Comparison of ENCODE assay signal across 10 cellular contexts in genomic region chrX:145213504-145213903, GRCh38. TPM values are rescaled to one million over a fixed set of nuclear protein-coding genes. Genes with fewer than 3 reads are reported as not detected.
DNase-seq lines count a peak whose midpoint lies in the region; ATAC-seq and FAIRE-seq lines count a peak whose summit lies in the region.
"Had no signal": no experiment of that assay in that cellular context is flagged by ENCODE, and none has a peak within 500 bp of the region (broad histone marks: within the 10 kb centered on the region; RNA-seq: fewer than 3 reads in every experiment).

No MANE protein-coding gene starts in this region.

- peak; percentile 2 for DNase-seq in Daoy (ENCODE audit: low read depth)
- DNase-seq in M059J (ENCODE audit: low read depth) = peak; percentile 1
- no peak for DNase-seq in D341Med (ENCODE audit: low spot score)
- no peak for DNase-seq in putamen (ENCODE audit: low spot score)
- no peak for DNase-seq in CD1c-positive myeloid dendritic cell (ENCODE audit: extremely low spot score)
- DNase-seq: NCI-H1417 treated with DMSO at 0.1 percent for 48 hours had no signal

- ATAC-seq in HG03469 (IDR thresholded peaks at IDR 0.05; ENCODE audit: unreplicated experiment) = no peak

- FAIRE-seq in A204.1 (lab: Jason Lieb, UNC) (peak; percentile 89), colon (lab: Jason Lieb, UNC) (peak; percentile 84)

RNA-seq across cellular contexts. Expression of gene SPANXN1, which starts 33.8 kb away (rescaled TPM):
- not detected in 2 replicates for total RNA-seq in Daoy (2014; rRNA removed; shearing (Covaris generic))
- not detected in 2 replicates for total RNA-seq in M059J (2014; rRNA removed; shearing (Covaris generic))
- total RNA-seq: pulmonary artery endothelial cell had no signal

Comparison
In these comparisons a context has a peak if more than half of its experiments do, and no peak if none do; other contexts are left out.
1. DNase-seq: peak in Daoy (single experiment) and M059J (single experiment); none in D341Med (single experiment), putamen (single experiment) and CD1c-positive myeloid dendritic cell (single experiment).